In genomic region chr12:65885312-65885711, GRCh38 we compare ENCODE assay signal across 1 cellular context.
TF ChIP-seq lines count a peak whose summit lies in the region.

No MANE protein-coding gene starts in this region.

TF ChIP-seq in WTC11, 78 proteins besides CTCF, POLR2A, EP300 and RAD21 (continued from another document):
- no peak for TF ChIP-seq MYBL2 (CRISPR knock-in tag; IDR thresholded peaks at IDR 0.05)
- no peak for TF ChIP-seq ELF4 (CRISPR knock-in tag; IDR thresholded peaks at IDR 0.05; ENCODE audit: low read depth)
- no peak for TF ChIP-seq GABPB1 (CRISPR knock-in tag; IDR thresholded peaks at IDR 0.05)
- no peak for TF ChIP-seq KAT7 (CRISPR knock-in tag; IDR thresholded peaks at IDR 0.05; ENCODE audit: borderline replicate concordance)
TF ChIP-seq in WTC11: peak in this region for 0.
